Comparison of ENCODE assay signal across 23 cellular contexts in genomic region chr6:49528571-49528970, GRCh38. TPM values are rescaled to one million over a fixed set of nuclear protein-coding genes. Genes with fewer than 3 reads are reported as not detected.
DNase-seq lines count a peak whose midpoint lies in the region; ATAC-seq, FAIRE-seq and TF ChIP-seq lines count a peak whose summit lies in the region.
"Had no signal": no experiment of that assay in that cellular context is flagged by ENCODE, and none has a peak within 500 bp of the region (broad histone marks: within the 10 kb centered on the region; RNA-seq: fewer than 3 reads in every experiment).

No MANE protein-coding gene starts in this region.

- H4K20me1 ChIP-seq in astrocyte (ENCODE audit: insufficient read depth, low read length): no peaks in the 10 kb centered on the region
- H4K20me1 ChIP-seq: BLaER1 had no signal

- ATAC-seq in esophagus mucosa (peak; percentile 84), GM18502 (IDR thresholded peaks at IDR 0.05; ENCODE audit: poor library complexity, unreplicated experiment) (no peak)
- ATAC-seq: Panc1 had no signal

- no peaks in the 10 kb centered on the region for H3K36me3 Mint-ChIP-seq in astrocyte (ENCODE audit: low read depth, unreplicated experiment)
- H3K36me3 Mint-ChIP-seq: CD4-positive, CD25-positive, alpha-beta regulatory T cell had no signal

- no peaks in the 10 kb centered on the region for H3K9me3 Mint-ChIP-seq in astrocyte (ENCODE audit: unreplicated experiment)
- H3K9me3 Mint-ChIP-seq: CD4-positive, CD25-positive, alpha-beta regulatory T cell had no signal

- H3K36me3 ChIP-seq in astrocyte (ENCODE audit: insufficient read depth, low read length): no peaks in the 10 kb centered on the region
- H3K36me3 ChIP-seq: BLaER1 had no signal

- H3K27ac Mint-ChIP-seq in astrocyte (ENCODE audit: unreplicated experiment): no peak overlapping the region
- H3K27ac Mint-ChIP-seq: CD4-positive, CD25-positive, alpha-beta regulatory T cell had no signal

- no peak overlapping the region for H2AFZ ChIP-seq in astrocyte (ENCODE audit: low read depth, low read length)

- no peaks in the 10 kb centered on the region for H3K79me2 ChIP-seq in astrocyte (ENCODE audit: insufficient read depth, low read length)

- no peak for TF ChIP-seq CTCF in D721Med (IDR thresholded peaks at IDR 0.05; ENCODE audit: insufficient read depth, missing control alignments)
- TF ChIP-seq CTCF in astrocyte (IDR thresholded peaks at IDR 0.05; ENCODE audit: insufficient read depth, low read depth, low read length): no peak

- no peak overlapping the region for H3K9ac ChIP-seq in astrocyte (ENCODE audit: low read length)
- H3K9ac ChIP-seq: BLaER1 had no signal

- H3K9me3 ChIP-seq in astrocyte (ENCODE audit: insufficient read depth, low read depth, low read length): no peaks in the 10 kb centered on the region
- H3K9me3 ChIP-seq: BLaER1 had no signal

- no peak for DNase-seq in D721Med (ENCODE audit: insufficient read length, low spot score)
- DNase-seq in NCI-H69 (lab: John Stamatoyannopoulos, UW): peak; percentile 80
- no peak for DNase-seq in astrocyte (ENCODE audit: low read depth)
- no peak for DNase-seq in EL
- DNase-seq in RCC 7860 (ENCODE audit: low spot score): no peak
- no peak for DNase-seq in activated naive CD4-positive, alpha-beta T cell treated with anti-CD3 and anti-CD28 coated beads, Interleukin-2, amount 50 U/mL, for 16 hours
- DNase-seq: CD4-positive, CD25-positive, alpha-beta regulatory T cell; DMS53; GOT3; HCEC 1CT; KG1; MM.1S; NCI-H2029; NCI-H446 treated with DMSO at 0.1 percent for 48 hours; NCI-H526; SHP77 treated with DMSO at 0.1 percent for 48 hours had no signal

- H3K4me1 ChIP-seq in astrocyte (ENCODE audit: insufficient read depth, low read length): no peaks in the 10 kb centered on the region
- H3K4me1 ChIP-seq: BLaER1 had no signal

- H3K4me2 ChIP-seq in astrocyte (ENCODE audit: low read length): no peak overlapping the region
- H3K4me2 ChIP-seq: BLaER1 had no signal

- no peaks in the 10 kb centered on the region for H3K4me1 Mint-ChIP-seq in astrocyte (ENCODE audit: low read depth, unreplicated experiment)

- no peak overlapping the region for H3K4me3 Mint-ChIP-seq in astrocyte (ENCODE audit: unreplicated experiment)
- H3K4me3 Mint-ChIP-seq: CD4-positive, CD25-positive, alpha-beta regulatory T cell had no signal

- no peaks in the 10 kb centered on the region for H3K27me3 ChIP-seq in astrocyte (ENCODE audit: insufficient read depth, low read length)
- H3K27me3 ChIP-seq: BLaER1 had no signal

- FAIRE-seq in D721Med (lab: Jason Lieb, UNC) (peak; percentile 74), astrocyte (lab: Jason Lieb, UNC) (peak; percentile 5), RCC 7860 (lab: Jason Lieb, UNC) (no peak)
- FAIRE-seq: G401.6 had no signal

- no peaks in the 10 kb centered on the region for H3K27me3 Mint-ChIP-seq in astrocyte (ENCODE audit: low read depth, unreplicated experiment)

- no peak overlapping the region for H3K4me3 ChIP-seq in astrocyte (ENCODE audit: insufficient read depth, low read depth, low read length)
- H3K4me3 ChIP-seq: BLaER1 had no signal

- H3K27ac ChIP-seq in astrocyte (ENCODE audit: low read depth, low read length): no peak overlapping the region
- H3K27ac ChIP-seq: BLaER1 had no signal

RNA-seq across cellular contexts. Expression of gene C6orf141, which starts 21.9 kb away (rescaled TPM):
- total RNA-seq in astrocyte (0.55 and 4.6 TPM in 2 replicates), esophagus mucosa (9.3 TPM)
- total RNA-seq: CD4-positive, CD25-positive, alpha-beta regulatory T cell; T-helper 1 cell treated with Interleukin-12 subunit alpha and Interleukin-12 subunit beta and Interleukin-4 antibody, amounts not matched to agents 30 ng/mL and 1 ng/mL, for 36 hours had no signal

RNA-seq across cellular contexts. Expression of gene GLYATL3, which starts 28.8 kb away (rescaled TPM):
- total RNA-seq in astrocyte (not detected in 2 replicates), esophagus mucosa (not detected)
- total RNA-seq: CD4-positive, CD25-positive, alpha-beta regulatory T cell; Daoy; T-helper 1 cell treated with Interleukin-12 subunit alpha and Interleukin-12 subunit beta and Interleukin-4 antibody, amounts not matched to agents 30 ng/mL and 1 ng/mL, for 36 hours had no signal
